25 cellular contexts compared by ENCODE assay signal in the genomic region with DNA sequence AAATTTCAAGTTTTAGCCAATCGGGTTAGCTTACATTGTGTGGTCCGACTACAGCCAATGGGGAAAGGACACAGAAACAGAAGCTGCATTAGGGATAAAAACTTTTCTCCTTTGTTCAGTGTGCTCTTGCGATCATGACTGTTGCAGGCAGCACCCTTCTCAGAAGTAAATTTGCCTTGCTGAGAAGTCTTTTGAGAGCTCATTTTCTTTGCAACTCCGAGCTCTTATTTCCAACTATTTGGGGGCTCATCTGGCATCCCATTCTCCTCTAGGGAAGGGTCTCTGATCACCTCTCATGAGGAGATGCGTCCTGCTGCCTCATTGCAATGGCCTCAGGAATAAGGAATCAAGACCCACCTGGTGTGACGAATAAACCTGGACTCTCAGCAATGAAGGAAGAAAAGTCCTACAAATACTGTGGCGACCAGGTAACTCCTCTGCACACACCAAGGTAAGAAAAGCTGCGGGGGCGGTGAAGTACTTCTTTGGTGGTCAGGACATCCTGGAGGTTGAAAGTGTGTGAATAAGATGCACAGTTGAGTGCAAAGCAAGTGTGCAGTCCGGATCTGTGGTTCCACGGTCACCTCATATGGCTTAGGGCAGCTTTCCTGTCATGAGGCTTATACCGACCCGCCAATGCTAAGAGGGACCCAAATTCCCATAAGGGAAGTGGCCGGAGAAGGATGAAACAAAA. TPM values are rescaled to one million over a fixed set of nuclear protein-coding genes. Genes with fewer than 3 reads are reported as not detected.
DNase-seq lines count a peak whose midpoint lies in the region; ATAC-seq and TF ChIP-seq lines count a peak whose summit lies in the region.
"Had no signal": no experiment of that assay in that cellular context is flagged by ENCODE, and none has a peak within 500 bp of the region (broad histone marks: within the 10 kb centered on the region; RNA-seq: fewer than 3 reads in every experiment).

No MANE protein-coding gene starts in this region.

- H3K9me2 ChIP-seq in OCI-LY7 (ENCODE audit: insufficient read depth, low read length) (no peaks in the 10 kb centered on the region), PC-3 (replicated peaks; ENCODE audit: low read length) (no peaks in the 10 kb centered on the region)

- no peak overlapping the region for H3K4ac ChIP-seq in mesendoderm (ENCODE audit: low read depth, low read length)

- H3K27me3 ChIP-seq in mesendoderm (ENCODE audit: insufficient read depth, low read length, poor library complexity) (no peaks in the 10 kb centered on the region), PC-3 (ENCODE audit: low read length) (no peaks in the 10 kb centered on the region)
- H3K27me3 ChIP-seq: stomach, thyroid gland had no signal

- H2BK15ac ChIP-seq in mesendoderm (replicated peaks; ENCODE audit: low read depth): no peak overlapping the region

- BruUV-seq in OCI-LY7 (replicated peaks; lab: Mats Ljungman, UMichigan) (no TSS peak), PC-3 (replicated peaks; lab: Mats Ljungman, UMichigan) (no TSS peak)

- no peak overlapping the region for H3K18ac ChIP-seq in mesendoderm (ENCODE audit: low read length)

- no peaks in the 10 kb centered on the region for H3F3A ChIP-seq in PC-3 (ENCODE audit: low read length, unreplicated experiment)

- peak; percentile 33 for DNase-seq in DMS53 (lab: John Stamatoyannopoulos, UW)
- DNase-seq in DMS53 treated with DMSO at 0.1 percent for 48 hours (lab: John Stamatoyannopoulos, UW; ENCODE audit: unreplicated experiment): no peak
- DNase-seq in OCI-LY7 (ENCODE audit: low spot score): peak; percentile 20
- DNase-seq in choroid plexus epithelial cell (ENCODE audit: low read depth): peak; percentile 15
- DNase-seq in mesendoderm: peak; percentile 61
- DNase-seq in PC-3: no peak
- no peak for DNase-seq in GOT3 (lab: John Stamatoyannopoulos, UW)
- DNase-seq in stimulated activated naive CD4-positive, alpha-beta T cell (lab: John Stamatoyannopoulos, UW): no peak
- DNase-seq: 8988T; activated CD8-positive, alpha-beta memory T cell treated with anti-CD3 and anti-CD28 coated beads for 24 hours; activated effector memory CD4-positive, alpha-beta T cell treated with anti-CD3 and anti-CD28 coated beads, Interleukin-2, amount 50 U/mL, for 16 hours; activated naive CD8-positive, alpha-beta T cell treated with anti-CD3 and anti-CD28 coated beads for 36 hours; cerebellar nuclear complex; effector CD4-positive, alpha-beta T cell; EL; left colon; MM.1S; naive B cell; NCI-H1417 treated with DMSO at 0.1 percent for 48 hours; NCI-H2081 treated with DMSO at 0.1 percent for 48 hours; NCI-H446 treated with DMSO at 0.1 percent for 48 hours; stomach; T-helper 2 cell; thyroid gland had no signal

- H3K23ac ChIP-seq in mesendoderm (ENCODE audit: low read length): no peak overlapping the region

- H3K9me3 ChIP-seq in OCI-LY7 (ENCODE audit: low read length): peaks cover 9% of the 10 kb centered on the region; the same call in 1 of the 2 replicates
- no peaks in the 10 kb centered on the region for H3K9me3 ChIP-seq in PC-3 (ENCODE audit: low read length)
- H3K9me3 ChIP-seq: thyroid gland had no signal

- no peak overlapping the region for H4K8ac ChIP-seq in mesendoderm (ENCODE audit: low read depth, low read length)

- H3K9ac ChIP-seq in mesendoderm (ENCODE audit: low read length) (no peak overlapping the region), PC-3 (ENCODE audit: low read length) (no peak overlapping the region)

- H2BK120ac ChIP-seq in mesendoderm (ENCODE audit: low read depth, low read length): no peak overlapping the region

- no peak overlapping the region for H2AFZ ChIP-seq in OCI-LY7 (ENCODE audit: low read length)
- H2AFZ ChIP-seq in PC-3 (ENCODE audit: low read length): no peak overlapping the region

- peaks cover 92% of the 10 kb centered on the region for H3K36me3 ChIP-seq in OCI-LY7 (ENCODE audit: insufficient read depth, low read length)
- peaks cover 7% of the 10 kb centered on the region for H3K36me3 ChIP-seq in mesendoderm (ENCODE audit: control insufficient read depth, insufficient read depth, low read length)
- H3K36me3 ChIP-seq in PC-3 (ENCODE audit: low read depth, low read length): peaks cover 22% of the 10 kb centered on the region

- CTCF ChIA-PET in OCI-LY7 (lab: Charles Lee; ENCODE audit: unreplicated experiment): no interaction called here
- CTCF ChIA-PET in PC-3 (lab: Charles Lee): no interaction called here

- intact Hi-C loops in OCI-LY7 (cut with micrococcal nuclease; ENCODE audit: unreplicated experiment): no loop called here
- intact Hi-C loops in PC-3 (cut with micrococcal nuclease): no loop called here

- H4K20me1 ChIP-seq in OCI-LY7 (ENCODE audit: insufficient read depth, low read length) (no peaks in the 10 kb centered on the region), PC-3 (ENCODE audit: low read length) (no peaks in the 10 kb centered on the region)

- H3K4me3 ChIP-seq in OCI-LY7 (ENCODE audit: low read depth, low read length, poor library complexity, severe bottlenecking) (no peak overlapping the region), choroid plexus epithelial cell (ENCODE audit: low read depth, low read length) (no peak overlapping the region), mesendoderm (ENCODE audit: low read length) (no peak overlapping the region), PC-3 (ENCODE audit: low read length) (no peak overlapping the region)
- H3K4me3 ChIP-seq: skin epidermis, stomach, thyroid gland had no signal

- POLR2A ChIA-PET in OCI-LY7 (lab: Charles Lee): no interaction called here
- POLR2A ChIA-PET in PC-3 (lab: Charles Lee; ENCODE audit: unreplicated experiment): no interaction called here

- no CpG with 5 or more reads among the region's 14 CpGs for WGBS in mesendoderm (ENCODE audit: extremely low coverage, insufficient coverage, low lambda C conversion rate)

- H3K4me2 ChIP-seq in OCI-LY7 (ENCODE audit: low read length) (no peak overlapping the region), mesendoderm (ENCODE audit: low read length) (no peak overlapping the region), PC-3 (ENCODE audit: low read length) (no peak overlapping the region)

- H2BK5ac ChIP-seq in mesendoderm (ENCODE audit: low read length): no peak overlapping the region

- H3K27ac ChIP-seq in OCI-LY7 (ENCODE audit: low read depth, low read length, poor library complexity, severe bottlenecking) (no peak overlapping the region), mesendoderm (ENCODE audit: low read depth, low read length) (no peak overlapping the region), PC-3 (ENCODE audit: low read length) (no peak overlapping the region)
- H3K27ac ChIP-seq: skin epidermis, stomach, thyroid gland had no signal

- ATAC-seq in PC-3: no peak
- ATAC-seq: left colon had no signal

- H3K56ac ChIP-seq in mesendoderm (ENCODE audit: low read length): no peak overlapping the region

- no peak overlapping the region for H2AK5ac ChIP-seq in mesendoderm (ENCODE audit: low read length)

- H3K4me1 ChIP-seq in OCI-LY7 (ENCODE audit: insufficient read depth, low read length, poor library complexity, severe bottlenecking) (no peaks in the 10 kb centered on the region), mesendoderm (ENCODE audit: control insufficient read depth, low read depth, low read length) (no peaks in the 10 kb centered on the region), PC-3 (ENCODE audit: insufficient read depth, low read length) (no peaks in the 10 kb centered on the region)
- H3K4me1 ChIP-seq: stomach had no signal

- H3K79me1 ChIP-seq in mesendoderm (ENCODE audit: low read length): no peaks in the 10 kb centered on the region

- no peak for TF ChIP-seq CTCF in OCI-LY7 (conservative IDR thresholded peaks at IDR 0.05; ENCODE audit: low read length)
- no peak for TF ChIP-seq CTCF in choroid plexus epithelial cell (conservative IDR thresholded peaks at IDR 0.05; ENCODE audit: low read depth, low read length)
- no peak for TF ChIP-seq CTCF in PC-3 (conservative IDR thresholded peaks at IDR 0.05; ENCODE audit: low read depth, low read length)

- no peak overlapping the region for H4K5ac ChIP-seq in mesendoderm (ENCODE audit: low read length)

- H3K79me2 ChIP-seq in OCI-LY7 (ENCODE audit: insufficient read depth, low read depth, low read length) (no peaks in the 10 kb centered on the region), mesendoderm (ENCODE audit: control insufficient read depth, insufficient read depth, low read length) (no peaks in the 10 kb centered on the region), PC-3 (ENCODE audit: low read length) (no peaks in the 10 kb centered on the region)

RNA-seq across cellular contexts. Expression of gene CNOT8, which starts 20.4 kb away (rescaled TPM):
- 52.4 and 53.6 TPM in 2 replicates for total RNA-seq in OCI-LY7 (2014; rRNA removed; shearing (Covaris generic))
- total RNA-seq in OCI-LY7 (2022) (79.4 and 85.3 TPM in 2 replicates), PC-3 (2014; rRNA removed) (26.2 and 34.2 TPM in 2 replicates)
- polyA plus RNA-seq in mesendoderm (2013, experiment 1 of 2): 33.3 TPM
- 31.8 TPM for polyA plus RNA-seq in mesendoderm (2013, experiment 2 of 2)

RNA-seq across cellular contexts. Expression of gene FAXDC2, which starts 28.4 kb away (rescaled TPM):
- total RNA-seq in OCI-LY7 (2014; rRNA removed; shearing (Covaris generic)): 0.13 TPM in 2 replicates
- total RNA-seq in OCI-LY7 (2022) (0.10 and 0.28 TPM in 2 replicates), PC-3 (2014; rRNA removed) (not detected in 2 replicates)
- polyA plus RNA-seq in mesendoderm (2013, experiment 1 of 2): 0.60 TPM
- 0.77 TPM for polyA plus RNA-seq in mesendoderm (2013, experiment 2 of 2)

RNA-seq across cellular contexts. Expression of gene GEMIN5, which starts 59.2 kb away (rescaled TPM):
- total RNA-seq in OCI-LY7 (2014; rRNA removed; shearing (Covaris generic)): 17.9 and 20.1 TPM in 2 replicates
- total RNA-seq in OCI-LY7 (2022) (20.6 and 25.6 TPM in 2 replicates), PC-3 (2014; rRNA removed) (19.8 and 28.2 TPM in 2 replicates)
- polyA plus RNA-seq in mesendoderm (2013, experiment 1 of 2): 22.8 TPM
- polyA plus RNA-seq in mesendoderm (2013, experiment 2 of 2): 23.1 TPM

Comparison
In these comparisons a context has a peak if more than half of its experiments do, and no peak if none do; other contexts are left out.
1. DNase-seq: peak in DMS53 (single experiment), OCI-LY7 (single experiment), choroid plexus epithelial cell (single experiment) and mesendoderm (single experiment); none in DMS53 treated with DMSO at 0.1 percent for 48 hours (single experiment), PC-3 (single experiment), GOT3 (single experiment) and stimulated activated naive CD4-positive, alpha-beta T cell (0 of 6).